8 cellular contexts compared by ENCODE assay signal in genomic region chr1:155609515-155610256, GRCh38. TPM values are rescaled to one million over a fixed set of nuclear protein-coding genes. Genes with fewer than 3 reads are reported as not detected.
A peak's percentile ranks its signal among the peaks of the same experiment; 100 is the strongest.
DNase-seq lines count a peak whose midpoint lies in the region; ATAC-seq and TF ChIP-seq lines count a peak whose summit lies in the region.

Gene MSTO1, plus strand, starts transcription at chr1:155610218. Its CDS starts 31 bp downstream, at chr1:155610249.

- H3K4me3 ChIP-seq in KMS-11 (IDR thresholded peaks at IDR 0.05; ENCODE audit: insufficient read depth, low read depth, low read length), result peak within 1 kb of the TSS; percentile 96
- H3K4me3 ChIP-seq in Peyer's patch, result peak within 1 kb of the TSS; percentile 52 to 88 (median 64)
- H3K4me3 ChIP-seq in muscle layer of duodenum (ENCODE audit: low read depth in 1 of 2, low read length in 2 of 2), result peak within 1 kb of the TSS; percentile 87

- peak within 1 kb of the TSS; percentile 81 for H3K4me2 ChIP-seq in KMS-11

- DNase-seq in DMS53 treated with DMSO at 0.1 percent for 48 hours (lab: John Stamatoyannopoulos, UW; ENCODE audit: unreplicated experiment), result peak; percentile 96
- DNase-seq in Peyer's patch, result peak; percentile 93 to 98 (median 95)
- peak; percentile 96 to 97 for DNase-seq in activated T-cell treated with anti-CD3 and anti-CD28 coated beads, Interleukin-2, amount 50 U/mL, for 48 hours
- peak; percentile 96 to 97 for DNase-seq in stimulated activated CD8-positive, alpha-beta memory T cell treated with anti-CD3 and anti-CD28 coated beads, Interleukin-7, amount 100 ng/mL, for 4 hours (ENCODE audit: low read depth in 2 of 2)

- no peaks in the 10 kb centered on the region for H4K20me1 ChIP-seq in KMS-11 (ENCODE audit: insufficient read depth)

- TF ChIP-seq POLR2A in Peyer's patch (IDR thresholded peaks at IDR 0.05), result peak in 1 of 2 donors; percentile 33

- H3K27ac ChIP-seq in KMS-11, result peak within 1 kb of the TSS; percentile 13
- H3K27ac ChIP-seq in Peyer's patch, result peak within 1 kb of the TSS; percentile 48 to 79 (median 70)
- H3K27ac ChIP-seq in muscle layer of duodenum (ENCODE audit: low read length), result peak within 1 kb of the TSS; percentile 69

- H3K9me3 ChIP-seq in Peyer's patch, result no peaks in the 10 kb centered on the region
- H3K9me3 ChIP-seq in muscle layer of duodenum (ENCODE audit: control insufficient read depth in 1 of 2, low read length in 2 of 2), result no peaks in the 10 kb centered on the region

- no peaks in the 10 kb centered on the region for H3K79me2 ChIP-seq in KMS-11 (ENCODE audit: insufficient read depth, low read depth)

- no peaks in the 10 kb centered on the region for H3K27me3 ChIP-seq in KMS-11 (ENCODE audit: insufficient read depth, low read depth)
- H3K27me3 ChIP-seq in Peyer's patch, result no peaks in the 10 kb centered on the region
- H3K27me3 ChIP-seq in muscle layer of duodenum (ENCODE audit: low read depth, low read length), result no peaks in the 10 kb centered on the region

- H3K4me1 ChIP-seq in KMS-11 (ENCODE audit: low read depth, poor library complexity, severe bottlenecking) (peaks cover 3% of the 10 kb centered on the region), Peyer's patch (peaks cover 0 to 3% (median 0%) of the 10 kb centered on the region in 4 donors), muscle layer of duodenum (ENCODE audit: control insufficient read depth in 1 of 2, insufficient read depth in 2 of 2, low read length in 2 of 2) (no peaks in the 10 kb centered on the region)

- peak within 1 kb of the TSS; percentile 46 for H3K9ac ChIP-seq in KMS-11

- TF ChIP-seq CTCF in KMS-11 (conservative IDR thresholded peaks at IDR 0.05; ENCODE audit: low read depth, low read length) (no peak), Peyer's patch (IDR thresholded peaks at IDR 0.05) (peak in 1 of 6 experiments; percentile 14)

- ATAC-seq in GM21737 (IDR thresholded peaks at IDR 0.05; ENCODE audit: unreplicated experiment) (peak; percentile 88), esophagus mucosa (peak; percentile 98)

- H3K36me3 ChIP-seq in KMS-11 (ENCODE audit: insufficient read depth) (peaks cover 10% of the 10 kb centered on the region; the same call in 1 of the 2 replicates), Peyer's patch (peaks cover 0 to 8% (median 0%) of the 10 kb centered on the region in 3 donors), muscle layer of duodenum (ENCODE audit: control insufficient read depth in 1 of 2, insufficient read depth in 2 of 2, low read length in 2 of 2) (peaks cover 0 to 11% of the 10 kb centered on the region in 2 donors)

- H2AFZ ChIP-seq in KMS-11 (ENCODE audit: low read depth), result peak within 1 kb of the TSS; percentile 70

RNA-seq across cellular contexts. Expression of gene MSTO1, which starts in this region (rescaled TPM):
- total RNA-seq in Peyer's patch (10 to 100 TPM in 3 of 4 donors, 1 to 10 TPM in 1; 6.8 to 52.0 (median 26.7) TPM), esophagus mucosa (16.7 TPM)

Comparison
In these comparisons a context has a peak if more than half of its experiments do, and no peak if none do; other contexts are left out.
1. Peak in every context shown above with its lines: DNase-seq, ATAC-seq, H3K4me3 ChIP-seq and H3K27ac ChIP-seq.
2. H3K27ac ChIP-seq: peak in every context shown above with its lines; median percentile 70 in Peyer's patch; 69 in muscle layer of duodenum; 13 in KMS-11.